In the genomic region with DNA sequence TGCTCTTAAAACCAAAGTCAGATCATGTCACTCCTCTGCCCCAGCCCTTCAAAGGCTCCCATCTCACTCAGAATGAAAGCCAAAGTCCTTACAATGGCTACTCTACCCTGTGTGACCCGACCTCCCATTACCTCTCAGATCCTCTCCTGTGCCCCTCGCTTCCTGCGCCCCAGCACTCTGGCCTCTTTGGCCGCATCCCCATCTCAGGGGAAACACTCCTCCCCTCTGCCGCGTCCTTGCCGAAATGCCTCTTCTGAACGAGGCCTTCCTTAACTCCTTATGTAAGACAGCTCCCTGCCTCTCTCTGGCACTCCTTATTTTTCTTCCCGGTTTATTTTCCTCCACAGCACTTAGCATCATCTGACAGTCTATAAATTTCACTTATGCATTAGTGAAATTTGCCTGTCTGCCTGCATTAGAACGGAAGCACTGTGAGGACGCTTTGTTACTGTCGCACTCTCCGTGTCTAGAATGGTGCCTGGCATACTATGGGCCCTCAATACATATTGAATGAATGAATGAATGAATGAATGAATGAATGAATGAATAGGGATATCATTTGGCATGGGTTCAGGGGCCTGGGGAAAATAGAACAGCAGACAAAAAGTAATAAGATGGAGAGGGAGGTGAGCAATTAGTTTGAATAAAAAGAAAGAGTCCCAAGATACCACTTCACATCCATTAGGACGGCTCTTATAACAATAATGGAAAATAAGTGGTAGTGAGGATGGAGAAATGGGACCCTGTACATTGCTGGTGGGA, we compare ENCODE assay signal across 28 cellular contexts.
"Had no signal": no experiment of that assay in that cellular context is flagged by ENCODE, and none has a peak within 500 bp of the region (broad histone marks: within the 10 kb centered on the region; RNA-seq: fewer than 3 reads in every experiment).

No MANE protein-coding gene starts in this region.

- H3K36me3 Mint-ChIP-seq: activated naive CD8-positive, alpha-beta T cell; natural killer cell treated with Interleukin-12 subunit alpha and Interleukin-12 subunit beta and Interleukin-15 and Interleukin-18, amount 100 ng/mL, for 72 hours; WTC11 had no signal

- H3K4me3 ChIP-seq: adrenal gland, breast epithelium, colonic mucosa, esophagus squamous epithelium, gastrocnemius medialis, pancreas, tibial artery had no signal

- H3K27ac Mint-ChIP-seq: activated naive CD8-positive, alpha-beta T cell; activated T-helper 2 cell treated with anti-CD3 and anti-CD28 coated beads, Interferon-gamma antibody, Interleukin-2, Interleukin-4, amounts not matched to agents 10 μg/mL and 5 μg/mL and 100 μg/mL, durations not matched to agents 14 hours and 24 hours and 36 hours; natural killer cell treated with Interleukin-12 subunit alpha and Interleukin-12 subunit beta and Interleukin-15 and Interleukin-18, amount 100 ng/mL, for 72 hours; stimulated activated naive CD8-positive, alpha-beta T cell treated with anti-CD3 and anti-CD28 coated beads, Interleukin-15, Interleukin-2, amounts not matched to agents 100 ng/mL and 50 ng/mL, for 24 hours; WTC11 had no signal

- DNase-seq: activated CD4-positive, alpha-beta T cell treated with anti-CD3 and anti-CD28 coated beads for 4 hours; activated CD4-positive, alpha-beta T cell treated with anti-CD3 and anti-CD28 coated beads, Interleukin-2, amount 50 U/mL, for 48 hours; activated CD8-positive, alpha-beta memory T cell treated with anti-CD3 and anti-CD28 coated beads, Interleukin-2, amount 50 U/mL, for 48 hours; activated naive CD4-positive, alpha-beta T cell; activated T-cell treated with anti-CD3 and anti-CD28 coated beads, Interleukin-2, amount 50 U/mL, for 4 hours; adrenal gland; colonic mucosa; esophagus squamous epithelium; gastrocnemius medialis; hypothalamus; left ventricle myocardium superior; mammary epithelial cell; midbrain; pancreas; right cardiac atrium; stimulated activated CD4-positive, alpha-beta T cell treated with anti-CD3 and anti-CD28 coated beads, Interleukin-12 subunit alpha, Interleukin-12 subunit beta, amount 100 ng/mL, for 4 hours; stimulated activated CD4-positive, alpha-beta T cell treated with anti-CD3 and anti-CD28 coated beads, Interleukin-1b, Interleukin-23, amount 100 ng/mL, for 48 hours; substantia nigra; T-helper 9 cell; tibial artery had no signal

- H3K27ac ChIP-seq: adrenal gland, breast epithelium, colonic mucosa, esophagus squamous epithelium, gastrocnemius medialis, neutrophil, pancreas, tibial artery had no signal

- H3K4me3 Mint-ChIP-seq: activated naive CD8-positive, alpha-beta T cell; activated T-cell treated with anti-CD3 and anti-CD28 coated beads, Interleukin-2, amount 50 U/mL, for 4 hours; central memory CD8-positive, alpha-beta T cell; natural killer cell treated with Interleukin-12 subunit alpha and Interleukin-12 subunit beta and Interleukin-15 and Interleukin-18, amount 100 ng/mL, for 72 hours; stimulated activated naive CD8-positive, alpha-beta T cell treated with anti-CD3 and anti-CD28 coated beads, Interleukin-15, Interleukin-2, amounts not matched to agents 100 ng/mL and 50 ng/mL, for 24 hours; WTC11 had no signal

- H3K36me3 ChIP-seq: adrenal gland, breast epithelium, colonic mucosa, esophagus squamous epithelium, gastrocnemius medialis, neutrophil, pancreas, tibial artery had no signal

- H3K4me1 Mint-ChIP-seq: central memory CD8-positive, alpha-beta T cell had no signal

- H3K27me3 ChIP-seq: adrenal gland, breast epithelium, colonic mucosa, gastrocnemius medialis, neutrophil, pancreas, tibial artery had no signal

- H3K9me3 Mint-ChIP-seq: activated T-cell treated with anti-CD3 and anti-CD28 coated beads, Interleukin-2, amount 50 U/mL, for 4 hours; activated T-helper 2 cell treated with anti-CD3 and anti-CD28 coated beads, Interferon-gamma antibody, Interleukin-2, Interleukin-4, amounts not matched to agents 10 μg/mL and 5 μg/mL and 100 μg/mL, durations not matched to agents 14 hours and 24 hours and 36 hours; central memory CD8-positive, alpha-beta T cell; natural killer cell treated with Interleukin-12 subunit alpha and Interleukin-12 subunit beta and Interleukin-15 and Interleukin-18, amount 100 ng/mL, for 72 hours; stimulated activated naive CD8-positive, alpha-beta T cell treated with anti-CD3 and anti-CD28 coated beads, Interleukin-15, Interleukin-2, amounts not matched to agents 100 ng/mL and 50 ng/mL, for 24 hours; WTC11 had no signal

- ATAC-seq: activated T-cell treated with anti-CD3 and anti-CD28 coated beads, Interleukin-2, amount 50 U/mL, for 4 hours; gastrocnemius medialis; left ventricle myocardium superior; natural killer cell treated with Interleukin-12 subunit alpha and Interleukin-12 subunit beta and Interleukin-15 and Interleukin-18, amount 100 ng/mL, for 72 hours; pancreas; WTC11 had no signal

- H3K4me1 ChIP-seq: adrenal gland, breast epithelium, colonic mucosa, esophagus squamous epithelium, gastrocnemius medialis, pancreas, tibial artery had no signal

- H3K27me3 Mint-ChIP-seq: activated naive CD8-positive, alpha-beta T cell; stimulated activated naive CD8-positive, alpha-beta T cell treated with anti-CD3 and anti-CD28 coated beads, Interleukin-15, Interleukin-2, amounts not matched to agents 100 ng/mL and 50 ng/mL, for 24 hours had no signal

- H3K9me3 ChIP-seq: adrenal gland, breast epithelium, colonic mucosa, esophagus squamous epithelium, gastrocnemius medialis, neutrophil, pancreas, tibial artery had no signal
